Comparison of ENCODE assay signal across 18 cellular contexts in genomic region chr12:122899887-122900286, GRCh38. TPM values are rescaled to one million over a fixed set of nuclear protein-coding genes. Genes with fewer than 3 reads are reported as not detected.
DNase-seq lines count a peak whose midpoint lies in the region; ATAC-seq and TF ChIP-seq lines count a peak whose summit lies in the region.
"Had no signal": no experiment of that assay in that cellular context is flagged by ENCODE, and none has a peak within 500 bp of the region (broad histone marks: within the 10 kb centered on the region; RNA-seq: fewer than 3 reads in every experiment).

No MANE protein-coding gene starts in this region.

- H3K18ac ChIP-seq in IMR-90 (ENCODE audit: low read depth, low read length) = no peak overlapping the region

- H2AK9ac ChIP-seq in IMR-90 (replicated peaks; ENCODE audit: low read depth, low read length, poor library complexity) = peak overlapping the region; percentile 19

- H3K9me3 ChIP-seq in IMR-90 (ENCODE audit: control insufficient read depth, insufficient read depth, low read length) = no peaks in the 10 kb centered on the region
- H3K9me3 ChIP-seq: adrenal gland, mucosa of descending colon, suprapubic skin had no signal

- H3K14ac ChIP-seq in IMR-90 (replicated peaks; ENCODE audit: low read depth, low read length) = no peak overlapping the region

- 100% methylated on average over 1 of the region's 6 CpGs; no CpG with 5 or more reads in 1 of the 2 experiments for WGBS in IMR-90 (ENCODE audit: extremely low coverage in 2 of 2, insufficient read length in 1 of 2), 2 experiments

- H3K4me2 ChIP-seq in IMR-90 (ENCODE audit: low read depth, low read length) = no peak overlapping the region

- DNase-seq in activated naive CD4-positive, alpha-beta T cell treated with anti-CD3 and anti-CD28 coated beads, Interleukin-2, amount 10 ng/mL, durations not matched to agents 7 days and 5 days = no peak
- DNase-seq in activated naive CD4-positive, alpha-beta T cell (lab: John Stamatoyannopoulos, UW) = no peak
- DNase-seq in IMR-90 (no peak), foreskin melanocyte (no peak), SKM-1 treated with dmso at 0.1 percent for 144 hours (lab: John Stamatoyannopoulos, UW; ENCODE audit: unreplicated experiment) (no peak)
- DNase-seq in effector memory CD8-positive, alpha-beta T cell = no peak
- DNase-seq in stimulated activated effector memory CD8-positive, alpha-beta T cell treated with anti-CD3 and anti-CD28 coated beads, Interleukin-12 subunit alpha, Interleukin-12 subunit beta, amount 100 ng/mL, for 72 hours (ENCODE audit: low spot score in 2 of 2) = no peak
- DNase-seq: activated T-cell treated with anti-CD3 and anti-CD28 coated beads, Interleukin-2, amount 50 U/mL, for 24 hours; adrenal gland; GM23248; mucosa of descending colon; NCI-H2081 treated with DMSO at 0.1 percent for 48 hours; occipital lobe; retina had no signal

- peaks cover 3% of the 10 kb centered on the region for H3K4me1 ChIP-seq in IMR-90 (ENCODE audit: control insufficient read depth, insufficient read depth, low read length)

- peaks cover 33% of the 10 kb centered on the region for H3K27me3 Mint-ChIP-seq in activated naive CD4-positive, alpha-beta T cell treated with anti-CD3 and anti-CD28 coated beads, Interleukin-2, amount 10 ng/mL, durations not matched to agents 7 days and 5 days
- H3K27me3 Mint-ChIP-seq in effector memory CD8-positive, alpha-beta T cell = no peaks in the 10 kb centered on the region
- H3K27me3 Mint-ChIP-seq: activated T-cell treated with anti-CD3 and anti-CD28 coated beads, Interleukin-2, amount 50 U/mL, for 24 hours had no signal

- H3K79me1 ChIP-seq in IMR-90 (ENCODE audit: low read depth in 1 of 2, low read length in 2 of 2) = peaks cover 0 to 22% of the 10 kb centered on the region in 2 experiments; a peak in 2 of 4 replicates

- H4K20me1 ChIP-seq in IMR-90 (ENCODE audit: insufficient read depth, low read length) = peaks cover 6% of the 10 kb centered on the region; the same call in 1 of the 2 replicates

- dilution Hi-C loops in IMR-90 (cut with HindIII; ENCODE audit: low sequenced_read_pairs, unreplicated experiment) = no loop called here

- peak overlapping the region; percentile 94 for H3K27ac Mint-ChIP-seq in activated naive CD4-positive, alpha-beta T cell treated with anti-CD3 and anti-CD28 coated beads, Interleukin-2, amount 10 ng/mL, durations not matched to agents 7 days and 5 days
- H3K27ac Mint-ChIP-seq in effector memory CD8-positive, alpha-beta T cell = peak overlapping the region; percentile 99
- peak overlapping the region; percentile 59 for H3K27ac Mint-ChIP-seq in stimulated activated effector memory CD8-positive, alpha-beta T cell treated with anti-CD3 and anti-CD28 coated beads, Interleukin-12 subunit alpha, Interleukin-12 subunit beta, amount 100 ng/mL, for 72 hours

- H3K23ac ChIP-seq in IMR-90 (ENCODE audit: low read depth, low read length) = no peak overlapping the region

- no peak overlapping the region for H3K27ac ChIP-seq in IMR-90 (ENCODE audit: insufficient read depth, low read length)
- H3K27ac ChIP-seq: adrenal gland, SK-N-MC, suprapubic skin had no signal

- TF ChIP-seq POLR2A in IMR-90 (IDR thresholded peaks at IDR 0.05; ENCODE audit: low read depth, low read length) = no peak

- H2AFZ ChIP-seq in IMR-90 (replicated peaks; ENCODE audit: low read length, poor library complexity) = no peak overlapping the region
- H2AFZ ChIP-seq: GM23248 had no signal

- no peaks in the 10 kb centered on the region for H3K9me3 Mint-ChIP-seq in activated naive CD4-positive, alpha-beta T cell treated with anti-CD3 and anti-CD28 coated beads, Interleukin-2, amount 10 ng/mL, durations not matched to agents 7 days and 5 days
- peaks cover 0 to 8% of the 10 kb centered on the region in 2 donors for H3K9me3 Mint-ChIP-seq in effector memory CD8-positive, alpha-beta T cell
- H3K9me3 Mint-ChIP-seq in stimulated activated effector memory CD8-positive, alpha-beta T cell treated with anti-CD3 and anti-CD28 coated beads, Interleukin-12 subunit alpha, Interleukin-12 subunit beta, amount 100 ng/mL, for 72 hours = peaks cover 5% of the 10 kb centered on the region
- H3K9me3 Mint-ChIP-seq: activated T-cell treated with anti-CD3 and anti-CD28 coated beads, Interleukin-2, amount 50 U/mL, for 24 hours had no signal

- H2BK5ac ChIP-seq in IMR-90 (ENCODE audit: low read depth, low read length, poor library complexity, severe bottlenecking) = no peak overlapping the region

- peaks cover 16% of the 10 kb centered on the region for H3K36me3 Mint-ChIP-seq in activated naive CD4-positive, alpha-beta T cell treated with anti-CD3 and anti-CD28 coated beads, Interleukin-2, amount 10 ng/mL, durations not matched to agents 7 days and 5 days
- peaks cover 19% of the 10 kb centered on the region for H3K36me3 Mint-ChIP-seq in effector memory CD8-positive, alpha-beta T cell (ENCODE audit: insufficient read depth)
- peaks cover 24% of the 10 kb centered on the region for H3K36me3 Mint-ChIP-seq in stimulated activated effector memory CD8-positive, alpha-beta T cell treated with anti-CD3 and anti-CD28 coated beads, Interleukin-12 subunit alpha, Interleukin-12 subunit beta, amount 100 ng/mL, for 72 hours

- TF ChIP-seq CTCF in IMR-90 (conservative IDR thresholded peaks at IDR 0.05; ENCODE audit: low read depth, low read length) = no peak

- H2BK120ac ChIP-seq in IMR-90 (ENCODE audit: low read depth, low read length) = no peak overlapping the region; the same call in 1 of the 2 replicates

- POLR2A ChIA-PET in IMR-90 (lab: Charles Lee; ENCODE audit: unreplicated experiment) = no interaction called here

- peaks cover 8% of the 10 kb centered on the region; the same call in 1 of the 2 replicates for H3K9me1 ChIP-seq in IMR-90 (ENCODE audit: insufficient read depth, low read length)

- CTCF ChIA-PET in activated naive CD4-positive, alpha-beta T cell treated with anti-CD3 and anti-CD28 coated beads, Interleukin-2, amount 10 ng/mL, durations not matched to agents 7 days and 5 days (lab: Charles Lee) = interaction anchor here (0.7 to 2.5 kb wide), 3 partner anchors 9 to 47 kb away, joined by 3 to 8 read pairs (median 3); no protein-coding TSS in a partner anchor
- CTCF ChIA-PET in IMR-90 (lab: Yijun Ruan, JAX) = no interaction called here

- H3K4me3 ChIP-seq in IMR-90 (ENCODE audit: insufficient read depth, low read depth, low read length) = no peak overlapping the region
- H3K4me3 ChIP-seq: adrenal gland, GM12878, GM23248, mucosa of descending colon, SK-N-MC, suprapubic skin had no signal

- H3K36me3 ChIP-seq in IMR-90 (ENCODE audit: control insufficient read depth, insufficient read depth, low read length) = no peaks in the 10 kb centered on the region
- H3K36me3 ChIP-seq: adrenal gland, suprapubic skin had no signal

- H4K5ac ChIP-seq in IMR-90 (ENCODE audit: low read depth, low read length) = no peak overlapping the region

- intact Hi-C loops in IMR-90 (cut with micrococcal nuclease) = loop anchor here (2.0 to 10.0 kb wide), 2 partner anchors 17 to 335 kb away; partner anchors contain the start of genes MPHOSPH9 and MTRFR

- no peak overlapping the region for H4K8ac ChIP-seq in IMR-90 (ENCODE audit: low read depth in 2 of 2, low read length in 2 of 2)

- H3K56ac ChIP-seq in IMR-90 (ENCODE audit: extremely low read depth, insufficient read depth, low read length) = no peak overlapping the region

- peaks cover 73% of the 10 kb centered on the region for H3K4me1 Mint-ChIP-seq in activated naive CD4-positive, alpha-beta T cell treated with anti-CD3 and anti-CD28 coated beads, Interleukin-2, amount 10 ng/mL, durations not matched to agents 7 days and 5 days
- H3K4me1 Mint-ChIP-seq in effector memory CD8-positive, alpha-beta T cell (ENCODE audit: low read depth in 2 of 2) = peaks cover 49 to 55% of the 10 kb centered on the region in 2 donors
- peaks cover 62% of the 10 kb centered on the region for H3K4me1 Mint-ChIP-seq in stimulated activated effector memory CD8-positive, alpha-beta T cell treated with anti-CD3 and anti-CD28 coated beads, Interleukin-12 subunit alpha, Interleukin-12 subunit beta, amount 100 ng/mL, for 72 hours

- H4K91ac ChIP-seq in IMR-90 (ENCODE audit: insufficient read depth, low read depth, low read length) = no peak overlapping the region

- peak overlapping the region; percentile 42; the same call in 1 of the 2 replicates for H2BK20ac ChIP-seq in IMR-90 (ENCODE audit: low read depth, low read length)

- no peak overlapping the region for H3K4ac ChIP-seq in IMR-90 (ENCODE audit: low read depth, low read length)

- no peak for ATAC-seq in IMR-90 (ENCODE audit: low read depth)
- ATAC-seq in effector memory CD8-positive, alpha-beta T cell (replicated peaks) = no peak
- ATAC-seq in stimulated activated effector memory CD8-positive, alpha-beta T cell treated with anti-CD3 and anti-CD28 coated beads, Interleukin-12 subunit alpha, Interleukin-12 subunit beta, amount 100 ng/mL, for 72 hours = no peak
- ATAC-seq in HG02852 (IDR thresholded peaks at IDR 0.05; ENCODE audit: unreplicated experiment) = no peak
- ATAC-seq: mucosa of descending colon had no signal

- no peak overlapping the region for H2BK15ac ChIP-seq in IMR-90 (ENCODE audit: low read depth, low read length)

- no peak overlapping the region for H3K4me3 Mint-ChIP-seq in activated naive CD4-positive, alpha-beta T cell treated with anti-CD3 and anti-CD28 coated beads, Interleukin-2, amount 10 ng/mL, durations not matched to agents 7 days and 5 days
- H3K4me3 Mint-ChIP-seq in effector memory CD8-positive, alpha-beta T cell = peak overlapping the region; percentile 38 to 58
- H3K4me3 Mint-ChIP-seq in stimulated activated effector memory CD8-positive, alpha-beta T cell treated with anti-CD3 and anti-CD28 coated beads, Interleukin-12 subunit alpha, Interleukin-12 subunit beta, amount 100 ng/mL, for 72 hours = no peak overlapping the region
- H3K4me3 Mint-ChIP-seq: activated T-cell treated with anti-CD3 and anti-CD28 coated beads, Interleukin-2, amount 50 U/mL, for 24 hours had no signal

- H3K9ac ChIP-seq in IMR-90 (ENCODE audit: low read depth, low read length) = no peak overlapping the region
- H3K9ac ChIP-seq: GM23248 had no signal

- H3K27me3 ChIP-seq in IMR-90 (ENCODE audit: control insufficient read depth, insufficient read depth, low read length) = no peaks in the 10 kb centered on the region; the same call in 1 of the 2 replicates
- H3K27me3 ChIP-seq: adrenal gland, suprapubic skin had no signal

- in situ Hi-C loops in IMR-90 (cut with MboI; ENCODE audit: low sequenced_read_pairs) = no loop called here

- H2AK5ac ChIP-seq in IMR-90 (ENCODE audit: low read depth, low read length) = no peak overlapping the region

- no peak for TF ChIP-seq RAD21 in IMR-90 (IDR thresholded peaks at IDR 0.05; ENCODE audit: low read length)

- BruUV-seq in IMR-90 (replicated peaks; lab: Mats Ljungman, UMichigan) = no TSS peak

RNA-seq across cellular contexts. Expression of gene VPS37B, which starts 4.0 kb away (rescaled TPM):
- 8.6 and 13.9 TPM in 2 replicates for total RNA-seq in IMR-90 (2012; rRNA removed)
- polyA plus RNA-seq in IMR-90 (2012; rRNA removed) = 25.7 and 29.9 TPM in 2 replicates
- polyA plus RNA-seq in IMR-90 (2012; cell fraction: cytosol; rRNA removed) = 30.2 and 32.2 TPM in 2 replicates
- 46.1 and 46.4 TPM in 2 replicates for polyA plus RNA-seq in IMR-90 (2012; cell fraction: nucleus; rRNA removed; ENCODE audit: low replicate concordance)

Comparison
In these comparisons a context has a peak if more than half of its experiments do, and no peak if none do; other contexts are left out.
1. H3K4me3 Mint-ChIP-seq: peak in effector memory CD8-positive, alpha-beta T cell (2 of 2); none in activated naive CD4-positive, alpha-beta T cell treated with anti-CD3 and anti-CD28 coated beads, Interleukin-2, amount 10 ng/mL, durations not matched to agents 7 days and 5 days (single experiment) and stimulated activated effector memory CD8-positive, alpha-beta T cell treated with anti-CD3 and anti-CD28 coated beads, Interleukin-12 subunit alpha, Interleukin-12 subunit beta, amount 100 ng/mL, for 72 hours (single experiment).
2. Peak in every context shown above with its lines, with median percentiles within 50 percentile points of each other: H3K27ac Mint-ChIP-seq.